Comparison of ENCODE assay signal across 1 cellular context in genomic region chr18:79543861-79544385, GRCh38.
TF ChIP-seq lines count a peak whose summit lies in the region.

No MANE protein-coding gene starts in this region.

TF ChIP-seq in H1, 55 proteins besides CTCF, POLR2A, EP300 and RAD21 (continued from another document):
- TF ChIP-seq, protein P1, sequence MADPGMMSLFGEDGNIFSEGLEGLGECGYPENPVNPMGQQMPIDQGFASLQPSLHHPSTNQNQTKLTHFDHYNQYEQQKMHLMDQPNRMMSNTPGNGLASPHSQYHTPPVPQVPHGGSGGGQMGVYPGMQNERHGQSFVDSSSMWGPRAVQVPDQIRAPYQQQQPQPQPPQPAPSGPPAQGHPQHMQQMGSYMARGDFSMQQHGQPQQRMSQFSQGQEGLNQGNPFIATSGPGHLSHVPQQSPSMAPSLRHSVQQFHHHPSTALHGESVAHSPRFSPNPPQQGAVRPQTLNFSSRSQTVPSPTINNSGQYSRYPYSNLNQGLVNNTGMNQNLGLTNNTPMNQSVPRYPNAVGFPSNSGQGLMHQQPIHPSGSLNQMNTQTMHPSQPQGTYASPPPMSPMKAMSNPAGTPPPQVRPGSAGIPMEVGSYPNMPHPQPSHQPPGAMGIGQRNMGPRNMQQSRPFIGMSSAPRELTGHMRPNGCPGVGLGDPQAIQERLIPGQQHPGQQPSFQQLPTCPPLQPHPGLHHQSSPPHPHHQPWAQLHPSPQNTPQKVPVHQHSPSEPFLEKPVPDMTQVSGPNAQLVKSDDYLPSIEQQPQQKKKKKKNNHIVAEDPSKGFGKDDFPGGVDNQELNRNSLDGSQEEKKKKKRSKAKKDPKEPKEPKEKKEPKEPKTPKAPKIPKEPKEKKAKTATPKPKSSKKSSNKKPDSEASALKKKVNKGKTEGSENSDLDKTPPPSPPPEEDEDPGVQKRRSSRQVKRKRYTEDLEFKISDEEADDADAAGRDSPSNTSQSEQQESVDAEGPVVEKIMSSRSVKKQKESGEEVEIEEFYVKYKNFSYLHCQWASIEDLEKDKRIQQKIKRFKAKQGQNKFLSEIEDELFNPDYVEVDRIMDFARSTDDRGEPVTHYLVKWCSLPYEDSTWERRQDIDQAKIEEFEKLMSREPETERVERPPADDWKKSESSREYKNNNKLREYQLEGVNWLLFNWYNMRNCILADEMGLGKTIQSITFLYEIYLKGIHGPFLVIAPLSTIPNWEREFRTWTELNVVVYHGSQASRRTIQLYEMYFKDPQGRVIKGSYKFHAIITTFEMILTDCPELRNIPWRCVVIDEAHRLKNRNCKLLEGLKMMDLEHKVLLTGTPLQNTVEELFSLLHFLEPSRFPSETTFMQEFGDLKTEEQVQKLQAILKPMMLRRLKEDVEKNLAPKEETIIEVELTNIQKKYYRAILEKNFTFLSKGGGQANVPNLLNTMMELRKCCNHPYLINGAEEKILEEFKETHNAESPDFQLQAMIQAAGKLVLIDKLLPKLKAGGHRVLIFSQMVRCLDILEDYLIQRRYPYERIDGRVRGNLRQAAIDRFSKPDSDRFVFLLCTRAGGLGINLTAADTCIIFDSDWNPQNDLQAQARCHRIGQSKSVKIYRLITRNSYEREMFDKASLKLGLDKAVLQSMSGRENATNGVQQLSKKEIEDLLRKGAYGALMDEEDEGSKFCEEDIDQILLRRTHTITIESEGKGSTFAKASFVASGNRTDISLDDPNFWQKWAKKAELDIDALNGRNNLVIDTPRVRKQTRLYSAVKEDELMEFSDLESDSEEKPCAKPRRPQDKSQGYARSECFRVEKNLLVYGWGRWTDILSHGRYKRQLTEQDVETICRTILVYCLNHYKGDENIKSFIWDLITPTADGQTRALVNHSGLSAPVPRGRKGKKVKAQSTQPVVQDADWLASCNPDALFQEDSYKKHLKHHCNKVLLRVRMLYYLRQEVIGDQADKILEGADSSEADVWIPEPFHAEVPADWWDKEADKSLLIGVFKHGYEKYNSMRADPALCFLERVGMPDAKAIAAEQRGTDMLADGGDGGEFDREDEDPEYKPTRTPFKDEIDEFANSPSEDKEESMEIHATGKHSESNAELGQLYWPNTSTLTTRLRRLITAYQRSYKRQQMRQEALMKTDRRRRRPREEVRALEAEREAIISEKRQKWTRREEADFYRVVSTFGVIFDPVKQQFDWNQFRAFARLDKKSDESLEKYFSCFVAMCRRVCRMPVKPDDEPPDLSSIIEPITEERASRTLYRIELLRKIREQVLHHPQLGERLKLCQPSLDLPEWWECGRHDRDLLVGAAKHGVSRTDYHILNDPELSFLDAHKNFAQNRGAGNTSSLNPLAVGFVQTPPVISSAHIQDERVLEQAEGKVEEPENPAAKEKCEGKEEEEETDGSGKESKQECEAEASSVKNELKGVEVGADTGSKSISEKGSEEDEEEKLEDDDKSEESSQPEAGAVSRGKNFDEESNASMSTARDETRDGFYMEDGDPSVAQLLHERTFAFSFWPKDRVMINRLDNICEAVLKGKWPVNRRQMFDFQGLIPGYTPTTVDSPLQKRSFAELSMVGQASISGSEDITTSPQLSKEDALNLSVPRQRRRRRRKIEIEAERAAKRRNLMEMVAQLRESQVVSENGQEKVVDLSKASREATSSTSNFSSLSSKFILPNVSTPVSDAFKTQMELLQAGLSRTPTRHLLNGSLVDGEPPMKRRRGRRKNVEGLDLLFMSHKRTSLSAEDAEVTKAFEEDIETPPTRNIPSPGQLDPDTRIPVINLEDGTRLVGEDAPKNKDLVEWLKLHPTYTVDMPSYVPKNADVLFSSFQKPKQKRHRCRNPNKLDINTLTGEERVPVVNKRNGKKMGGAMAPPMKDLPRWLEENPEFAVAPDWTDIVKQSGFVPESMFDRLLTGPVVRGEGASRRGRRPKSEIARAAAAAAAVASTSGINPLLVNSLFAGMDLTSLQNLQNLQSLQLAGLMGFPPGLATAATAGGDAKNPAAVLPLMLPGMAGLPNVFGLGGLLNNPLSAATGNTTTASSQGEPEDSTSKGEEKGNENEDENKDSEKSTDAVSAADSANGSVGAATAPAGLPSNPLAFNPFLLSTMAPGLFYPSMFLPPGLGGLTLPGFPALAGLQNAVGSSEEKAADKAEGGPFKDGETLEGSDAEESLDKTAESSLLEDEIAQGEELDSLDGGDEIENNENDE (IDR thresholded peaks at IDR 0.05; ENCODE audit: insufficient replicate concordance, low read length), result no peak
- TF ChIP-seq ASH2L (IDR thresholded peaks at IDR 0.05; ENCODE audit: low read length) (no peak), RFX5 (IDR thresholded peaks at IDR 0.05; ENCODE audit: borderline replicate concordance, low read depth, low read length) (no peak), CHD1 (IDR thresholded peaks at IDR 0.05; ENCODE audit: low read depth, low read length) (no peak), CBX8 (IDR thresholded peaks at IDR 0.05; ENCODE audit: borderline replicate concordance, low read depth, low read length) (no peak), SIX5 (IDR thresholded peaks at IDR 0.05; ENCODE audit: low read depth, low read length) (no peak), SIN3A (conservative IDR thresholded peaks at IDR 0.05 in 1 of 2, IDR thresholded peaks at IDR 0.05 in 1 of 2; ENCODE audit: low read depth in 1 of 2, low read length in 2 of 2) (no peak), PHF8 (conservative IDR thresholded peaks at IDR 0.05; ENCODE audit: low read depth, low read length) (no peak), E2F6 (IDR thresholded peaks at IDR 0.05) (no peak), BCL11A (IDR thresholded peaks at IDR 0.05; ENCODE audit: low read depth in 2 of 2, low read length in 2 of 2) (no peak)
TF ChIP-seq in H1: peak in this region for 0.
